Comparison of ENCODE assay signal across 1 cellular context in genomic region chr4:41323706-41324105, GRCh38.
TF ChIP-seq lines count a peak whose summit lies in the region.

No MANE protein-coding gene starts in this region.

TF ChIP-seq in K562, 482 proteins besides CTCF, POLR2A, EP300 and RAD21 (continued from another document):
- peak; percentile 64 for TF ChIP-seq RFX1 (IDR thresholded peaks at IDR 0.05)
